9 cellular contexts compared by ENCODE assay signal in genomic region chr22:41998361-41999261, GRCh38. TPM values are rescaled to one million over a fixed set of nuclear protein-coding genes. Genes with fewer than 3 reads are reported as not detected.
DNase-seq lines count a peak whose midpoint lies in the region; ATAC-seq and TF ChIP-seq lines count a peak whose summit lies in the region.
"Had no signal": no experiment of that assay in that cellular context is flagged by ENCODE, and none has a peak within 500 bp of the region (broad histone marks: within the 10 kb centered on the region; RNA-seq: fewer than 3 reads in every experiment).

Gene WBP2NL, plus strand, starts transcription at chr22:41998788. Its CDS starts 31 bp downstream, at chr22:41998819.

- no peaks in the 10 kb centered on the region for H3K9me3 Mint-ChIP-seq in activated CD8-positive, alpha-beta T cell treated with anti-CD3 and anti-CD28 coated beads, Interleukin-2, amount 10 ng/mL, durations not matched to agents 7 days and 5 days (ENCODE audit: insufficient read depth)

- WGBS in GM23248 (ENCODE audit: low coverage in 1 of 2, low lambda C conversion rate in 2 of 2, missing lambda C conversion rate in 2 of 2), 2 experiments = 23 to 37% methylated on average over 44 to 71 of the region's 71 CpGs

- peak within 1 kb of the TSS; percentile 45 for H3K4me2 ChIP-seq in GM23248 (ENCODE audit: unreplicated experiment)

- H3K79me2 ChIP-seq in GM23248 (ENCODE audit: insufficient read depth) = no peaks in the 10 kb centered on the region

- H3K27me3 ChIP-seq in GM23248 (replicated peaks; ENCODE audit: insufficient read depth) = no peaks in the 10 kb centered on the region
- H3K27me3 ChIP-seq in mononuclear cell (ENCODE audit: insufficient read depth, low read length) = no peaks in the 10 kb centered on the region

- H3K9me3 ChIP-seq in GM23248 (ENCODE audit: low read depth) (no peaks in the 10 kb centered on the region), mononuclear cell (ENCODE audit: low read depth, low read length) (no peaks in the 10 kb centered on the region)

- H3K9ac ChIP-seq in GM23248 = peak within 1 kb of the TSS; percentile 68

- TF ChIP-seq POLR2A in GM18505 (IDR thresholded peaks at IDR 0.05; ENCODE audit: borderline replicate concordance, extremely low read depth, insufficient read depth, insufficient read length) = no peak

- H3K4me1 Mint-ChIP-seq in activated CD8-positive, alpha-beta T cell treated with anti-CD3 and anti-CD28 coated beads, Interleukin-2, amount 10 ng/mL, durations not matched to agents 7 days and 5 days (ENCODE audit: low read depth) = peaks cover 29% of the 10 kb centered on the region

- POLR2A ChIA-PET in activated CD8-positive, alpha-beta T cell treated with anti-CD3 and anti-CD28 coated beads, Interleukin-2, amount 10 ng/mL, durations not matched to agents 7 days and 5 days (lab: Charles Lee) = interaction anchor here (0.6 to 1.9 kb wide), 6 partner anchors 12 to 93 kb away, joined by 3 to 5 read pairs (median 4); partner anchors contain the start of gene NAGA

- no peak within 1 kb of the TSS for H3K27ac ChIP-seq in GM23248

- DNase-seq in COLO668 (lab: John Stamatoyannopoulos, UW; ENCODE audit: unreplicated experiment) (peak; percentile 71), GM23248 (peak; percentile 88), NCI-H146 (lab: John Stamatoyannopoulos, UW) (peak; percentile 85)
- peak; percentile 89 for DNase-seq in activated CD8-positive, alpha-beta T cell treated with anti-CD3 and anti-CD28 coated beads, Interleukin-2, amount 10 ng/mL, durations not matched to agents 7 days and 5 days
- peak; percentile 80 for DNase-seq in effector CD4-positive, alpha-beta T cell
- peak; percentile 77 to 85 for DNase-seq in stimulated activated CD8-positive, alpha-beta memory T cell treated with anti-CD3 and anti-CD28 coated beads, Interleukin-4, amount 100 ng/mL, for 1 hour (ENCODE audit: low read depth in 2 of 2, low spot score in 1 of 2)

- H2AFZ ChIP-seq in GM23248 = peak within 1 kb of the TSS; percentile 92

- no peaks in the 10 kb centered on the region for H4K20me1 ChIP-seq in GM23248 (ENCODE audit: insufficient read depth)

- H3K36me3 Mint-ChIP-seq in activated CD8-positive, alpha-beta T cell treated with anti-CD3 and anti-CD28 coated beads, Interleukin-2, amount 10 ng/mL, durations not matched to agents 7 days and 5 days (ENCODE audit: low read depth) = peaks cover 7% of the 10 kb centered on the region

- H3F3A ChIP-seq in GM23248 (ENCODE audit: insufficient read depth) = no peaks in the 10 kb centered on the region

- H3K4me1 ChIP-seq in GM23248 (ENCODE audit: insufficient read depth) = no peaks in the 10 kb centered on the region
- H3K4me1 ChIP-seq in mononuclear cell (ENCODE audit: insufficient read depth, low read length) = peaks cover 19% of the 10 kb centered on the region

- H3K4me3 ChIP-seq in GM23248 (peak within 1 kb of the TSS; percentile 72), mononuclear cell (ENCODE audit: low read length) (peak within 1 kb of the TSS; percentile 58)

- in situ Hi-C loops in GM23248 (cut with MboI) = no loop called here

- peak; percentile 92 for ATAC-seq in activated CD8-positive, alpha-beta T cell treated with anti-CD3 and anti-CD28 coated beads, Interleukin-2, amount 10 ng/mL, durations not matched to agents 7 days and 5 days
- ATAC-seq in GM18505 (IDR thresholded peaks at IDR 0.05; ENCODE audit: unreplicated experiment) = no peak

- H3K9me2 ChIP-seq in GM23248 (ENCODE audit: insufficient read depth) = peaks cover 4% of the 10 kb centered on the region; the same call in 1 of the 2 replicates

- peaks cover 23% of the 10 kb centered on the region for H3K27me3 Mint-ChIP-seq in activated CD8-positive, alpha-beta T cell treated with anti-CD3 and anti-CD28 coated beads, Interleukin-2, amount 10 ng/mL, durations not matched to agents 7 days and 5 days (ENCODE audit: low read depth)

- H3K27ac Mint-ChIP-seq in activated CD8-positive, alpha-beta T cell treated with anti-CD3 and anti-CD28 coated beads, Interleukin-2, amount 10 ng/mL, durations not matched to agents 7 days and 5 days = peak within 1 kb of the TSS; percentile 95

- CTCF ChIA-PET in activated CD8-positive, alpha-beta T cell treated with anti-CD3 and anti-CD28 coated beads, Interleukin-2, amount 10 ng/mL, durations not matched to agents 7 days and 5 days (lab: Charles Lee) = interaction anchor here (1.0 to 1.4 kb wide), 3 partner anchors 32 to 93 kb away, joined by 3 to 4 read pairs (median 3); partner anchors contain the start of genes NAGA and NDUFA6

- H3K36me3 ChIP-seq in GM23248 (ENCODE audit: low read depth) = no peaks in the 10 kb centered on the region

- H3K4me3 Mint-ChIP-seq in activated CD8-positive, alpha-beta T cell treated with anti-CD3 and anti-CD28 coated beads, Interleukin-2, amount 10 ng/mL, durations not matched to agents 7 days and 5 days = peak within 1 kb of the TSS; percentile 86

RNA-seq across cellular contexts. Expression of gene WBP2NL, which starts in this region (rescaled TPM):
- total RNA-seq in GM23248 (2014; rRNA removed; shearing (Covaris generic)) = 0.43 TPM in 1 of 2 replicates, not detected in the other
- 0.14 and 0.48 TPM in 2 replicates for polyA plus RNA-seq in GM23248 (2016; fragmentation: Nextera tagmentation; extraction: Ambion mirVana)
- 1 to 10 TPM; 1.1 to 1.3 TPM for total RNA-seq in activated CD8-positive, alpha-beta T cell treated with anti-CD3 and anti-CD28 coated beads, Interleukin-2, amount 10 ng/mL, durations not matched to agents 7 days and 5 days
- 0.42 TPM for total RNA-seq in mononuclear cell
- total RNA-seq: LHCN-M2 had no signal

Comparison
In these comparisons a context has a peak if more than half of its experiments do, and no peak if none do; other contexts are left out.
1. Peak in DNase-seq, H3K4me3 ChIP-seq, H3K9ac ChIP-seq and H3K4me2 ChIP-seq in GM23248; RNA of the gene not detected or under 1 TPM.